Comparison of ENCODE assay signal across 18 cellular contexts in genomic region chr21:43364851-43365424, GRCh38.
A peak's percentile ranks its signal among the peaks of the same experiment; 100 is the strongest.
DNase-seq lines count a peak whose midpoint lies in the region; ATAC-seq, FAIRE-seq and TF ChIP-seq lines count a peak whose summit lies in the region.
"Had no signal": no experiment of that assay in that cellular context is flagged by ENCODE, and none has a peak within 500 bp of the region (broad histone marks: within the 10 kb centered on the region; RNA-seq: fewer than 3 reads in every experiment).

No MANE protein-coding gene starts in this region.

- ATAC-seq in activated CD8-positive, alpha-beta T cell treated with anti-CD3 and anti-CD28 coated beads, Interleukin-2, amount 10 ng/mL, durations not matched to agents 7 days and 5 days: no peak
- no peak for ATAC-seq in activated CD8-positive, alpha-beta T cell treated with anti-CD3 and anti-CD28 coated beads for 36 hours
- ATAC-seq in K562: no peak
- ATAC-seq in stimulated activated naive B cell treated with anti-CD40 and anti-IgM and Interleukin-4, amounts not matched to agents 10 μg/mL and 1 μg/mL and 100 μg/mL, for 72 hours (replicated peaks): no peak
- ATAC-seq in GM18502 (IDR thresholded peaks at IDR 0.05; ENCODE audit: poor library complexity, unreplicated experiment): no peak
- ATAC-seq: SK-N-SH treated with all-trans-retinoic acid at 6 μM for 48 hours had no signal

- H3K36me3 ChIP-seq in K562 (ENCODE audit: control insufficient read depth, insufficient read depth, low read length): no peaks in the 10 kb centered on the region

- peaks cover 42% of the 10 kb centered on the region for H3K4me1 Mint-ChIP-seq in activated CD8-positive, alpha-beta T cell treated with anti-CD3 and anti-CD28 coated beads, Interleukin-2, amount 10 ng/mL, durations not matched to agents 7 days and 5 days (ENCODE audit: low read depth)
- H3K4me1 Mint-ChIP-seq in activated CD8-positive, alpha-beta T cell treated with anti-CD3 and anti-CD28 coated beads for 36 hours (ENCODE audit: low read depth): peaks cover 25% of the 10 kb centered on the region
- peaks cover 41 to 51% of the 10 kb centered on the region in 2 donors for H3K4me1 Mint-ChIP-seq in stimulated activated naive B cell treated with anti-CD40 and anti-IgM and Interleukin-4, amounts not matched to agents 10 μg/mL and 1 μg/mL and 100 μg/mL, for 72 hours
- H3K4me1 Mint-ChIP-seq: endodermal cell had no signal

- peaks cover 0 to 38% of the 10 kb centered on the region in 2 experiments; a peak in 3 of 5 replicates for H3K4me1 ChIP-seq in K562 (replicated peaks in 1 of 2; ENCODE audit: control insufficient read depth in 2 of 2, insufficient read depth in 2 of 2, low read length in 2 of 2)

- H3K36me3 Mint-ChIP-seq in activated CD8-positive, alpha-beta T cell treated with anti-CD3 and anti-CD28 coated beads, Interleukin-2, amount 10 ng/mL, durations not matched to agents 7 days and 5 days (ENCODE audit: low read depth): peaks cover 6% of the 10 kb centered on the region
- H3K36me3 Mint-ChIP-seq in activated CD8-positive, alpha-beta T cell treated with anti-CD3 and anti-CD28 coated beads for 36 hours (ENCODE audit: low read depth): peaks cover 4% of the 10 kb centered on the region
- no peaks in the 10 kb centered on the region for H3K36me3 Mint-ChIP-seq in stimulated activated naive B cell treated with anti-CD40 and anti-IgM and Interleukin-4, amounts not matched to agents 10 μg/mL and 1 μg/mL and 100 μg/mL, for 72 hours
- H3K36me3 Mint-ChIP-seq: activated naive CD8-positive, alpha-beta T cell had no signal

- no peaks in the 10 kb centered on the region for H3K9me3 ChIP-seq in K562 (replicated peaks; ENCODE audit: control insufficient read depth, insufficient read depth, low read depth, low read length)

- peaks cover 4% of the 10 kb centered on the region for H3K27me3 Mint-ChIP-seq in activated CD8-positive, alpha-beta T cell treated with anti-CD3 and anti-CD28 coated beads, Interleukin-2, amount 10 ng/mL, durations not matched to agents 7 days and 5 days (ENCODE audit: low read depth)
- no peaks in the 10 kb centered on the region for H3K27me3 Mint-ChIP-seq in activated CD8-positive, alpha-beta T cell treated with anti-CD3 and anti-CD28 coated beads for 36 hours
- no peaks in the 10 kb centered on the region for H3K27me3 Mint-ChIP-seq in stimulated activated naive B cell treated with anti-CD40 and anti-IgM and Interleukin-4, amounts not matched to agents 10 μg/mL and 1 μg/mL and 100 μg/mL, for 72 hours
- H3K27me3 Mint-ChIP-seq: activated naive CD8-positive, alpha-beta T cell had no signal

- DNase-seq in activated CD8-positive, alpha-beta T cell treated with anti-CD3 and anti-CD28 coated beads, Interleukin-2, amount 10 ng/mL, durations not matched to agents 7 days and 5 days: no peak
- DNase-seq in activated CD8-positive, alpha-beta T cell treated with anti-CD3 and anti-CD28 coated beads for 36 hours: no peak
- DNase-seq in NCI-H2107 treated with DMSO at 0.1 percent for 48 hours (lab: John Stamatoyannopoulos, UW; ENCODE audit: unreplicated experiment) (peak; percentile 93), K562 (ENCODE audit: extremely low read depth in 1 of 4, low spot score in 3 of 4) (no peak), D721Med (ENCODE audit: insufficient read length, low spot score) (no peak)
- DNase-seq in stimulated activated naive B cell treated with anti-CD40 and anti-IgM and Interleukin-4, amounts not matched to agents 10 μg/mL and 1 μg/mL and 100 μg/mL, for 72 hours: no peak
- no peak for DNase-seq in stimulated activated naive CD4-positive, alpha-beta T cell (lab: John Stamatoyannopoulos, UW)
- DNase-seq: ACHN; activated CD8-positive, alpha-beta memory T cell treated with anti-CD3 and anti-CD28 coated beads, Interleukin-2, amount 50 U/mL, for 4 hours; Calu3; endodermal cell; foreskin fibroblast; midbrain; stimulated activated CD4-positive, alpha-beta T cell treated with anti-CD3 and anti-CD28 coated beads, Interleukin-15, amount 100 ng/mL, for 24 hours had no signal

- H3K27ac ChIP-seq in K562 (ENCODE audit: extremely low read depth, low read depth, low read length): no peak overlapping the region

- POLR2A ChIA-PET in activated CD8-positive, alpha-beta T cell treated with anti-CD3 and anti-CD28 coated beads, Interleukin-2, amount 10 ng/mL, durations not matched to agents 7 days and 5 days (lab: Charles Lee): no interaction called here
- POLR2A ChIA-PET in activated CD8-positive, alpha-beta T cell treated with anti-CD3 and anti-CD28 coated beads for 36 hours (lab: Charles Lee): no interaction called here
- POLR2A ChIA-PET in K562 (lab: Yijun Ruan, JAX): interaction anchor here (0.6 to 1.0 kb wide), 2 partner anchors 9 to 18 kb away, joined by 3 to 4 read pairs; no protein-coding TSS in a partner anchor

- peaks cover 51 to 99% of the 10 kb centered on the region in 2 experiments for H3K27me3 ChIP-seq in K562 (ENCODE audit: control insufficient read depth in 2 of 2, insufficient read depth in 2 of 2, low read length in 2 of 2)

- no TSS peak for BruUV-seq in K562 (replicated peaks; lab: Mats Ljungman, UMichigan)

- H3K79me2 ChIP-seq in K562 (ENCODE audit: control insufficient read depth, insufficient read depth, low read length): no peaks in the 10 kb centered on the region

- in situ Hi-C loops in K562 (cut with MboI): no loop called here

- CTCF ChIA-PET in activated CD8-positive, alpha-beta T cell treated with anti-CD3 and anti-CD28 coated beads, Interleukin-2, amount 10 ng/mL, durations not matched to agents 7 days and 5 days (lab: Charles Lee): no interaction called here
- CTCF ChIA-PET in activated CD8-positive, alpha-beta T cell treated with anti-CD3 and anti-CD28 coated beads for 36 hours (lab: Charles Lee): no interaction called here
- CTCF ChIA-PET in K562 (lab: Yijun Ruan, JAX; ENCODE audit: low intra/inter-chr PET ratio): no interaction called here

- H4K20me1 ChIP-seq in K562 (replicated peaks; ENCODE audit: control insufficient read depth, insufficient read depth, low read length): peaks cover 18% of the 10 kb centered on the region; the same call in 1 of the 2 replicates

- no peak for TF ChIP-seq EP300 in K562 (IDR thresholded peaks at IDR 0.05; ENCODE audit: low read length)

- FAIRE-seq in K562 (lab: Jason Lieb, UNC): no peak
- no peak for FAIRE-seq in D721Med (lab: Jason Lieb, UNC)
- FAIRE-seq: HTR-8/SVneo had no signal

- no peaks in the 10 kb centered on the region for H3K9me3 Mint-ChIP-seq in activated CD8-positive, alpha-beta T cell treated with anti-CD3 and anti-CD28 coated beads, Interleukin-2, amount 10 ng/mL, durations not matched to agents 7 days and 5 days (ENCODE audit: insufficient read depth)
- no peaks in the 10 kb centered on the region for H3K9me3 Mint-ChIP-seq in activated CD8-positive, alpha-beta T cell treated with anti-CD3 and anti-CD28 coated beads for 36 hours
- H3K9me3 Mint-ChIP-seq in stimulated activated naive B cell treated with anti-CD40 and anti-IgM and Interleukin-4, amounts not matched to agents 10 μg/mL and 1 μg/mL and 100 μg/mL, for 72 hours: no peaks in the 10 kb centered on the region
- H3K9me3 Mint-ChIP-seq: endodermal cell had no signal

- no peaks in the 10 kb centered on the region for H3K9me1 ChIP-seq in K562 (ENCODE audit: control insufficient read depth, insufficient read depth, low read length)

- no peak for TF ChIP-seq POLR2A in K562 (conservative IDR thresholded peaks at IDR 0.05)

- no peak overlapping the region for H3K4me3 ChIP-seq in K562

- H3K27ac Mint-ChIP-seq in activated CD8-positive, alpha-beta T cell treated with anti-CD3 and anti-CD28 coated beads, Interleukin-2, amount 10 ng/mL, durations not matched to agents 7 days and 5 days: peak overlapping the region; percentile 55
- no peak overlapping the region for H3K27ac Mint-ChIP-seq in activated CD8-positive, alpha-beta T cell treated with anti-CD3 and anti-CD28 coated beads for 36 hours
- peak overlapping the region; percentile 60 for H3K27ac Mint-ChIP-seq in stimulated activated naive B cell treated with anti-CD40 and anti-IgM and Interleukin-4, amounts not matched to agents 10 μg/mL and 1 μg/mL and 100 μg/mL, for 72 hours
- H3K27ac Mint-ChIP-seq: activated naive CD8-positive, alpha-beta T cell; endodermal cell had no signal

- no peak for TF ChIP-seq RAD21 in K562 (CRISPR knock-in tag; conservative IDR thresholded peaks at IDR 0.05 in 1 of 2, IDR thresholded peaks at IDR 0.05 in 1 of 2)

- no peak overlapping the region for H3K4me3 Mint-ChIP-seq in activated CD8-positive, alpha-beta T cell treated with anti-CD3 and anti-CD28 coated beads, Interleukin-2, amount 10 ng/mL, durations not matched to agents 7 days and 5 days
- H3K4me3 Mint-ChIP-seq in activated CD8-positive, alpha-beta T cell treated with anti-CD3 and anti-CD28 coated beads for 36 hours: no peak overlapping the region
- H3K4me3 Mint-ChIP-seq in stimulated activated naive B cell treated with anti-CD40 and anti-IgM and Interleukin-4, amounts not matched to agents 10 μg/mL and 1 μg/mL and 100 μg/mL, for 72 hours: no peak overlapping the region
- H3K4me3 Mint-ChIP-seq: activated naive CD8-positive, alpha-beta T cell; endodermal cell had no signal

- H2AFZ ChIP-seq in K562 (ENCODE audit: low read depth, low read length): no peak overlapping the region

- 3% methylated on average over 18 of the region's 18 CpGs for WGBS in K562 (ENCODE audit: insufficient coverage, low coverage, missing lambda C conversion rate)

- no peak for TF ChIP-seq CTCF in activated CD8-positive, alpha-beta T cell treated with anti-CD3 and anti-CD28 coated beads for 36 hours (IDR thresholded peaks at IDR 0.05)
- TF ChIP-seq CTCF in K562 (IDR thresholded peaks at IDR 0.05 in 2 of 3, conservative IDR thresholded peaks at IDR 0.05 in 1 of 3; ENCODE audit: insufficient read depth in 2 of 3, low read depth in 1 of 3, low read length in 3 of 3): no peak
- TF ChIP-seq CTCF in D721Med (IDR thresholded peaks at IDR 0.05; ENCODE audit: insufficient read depth, missing control alignments): no peak

- no peak overlapping the region for H3K4me2 ChIP-seq in K562 (ENCODE audit: insufficient read depth, low read length)

- H3K9ac ChIP-seq in K562 (ENCODE audit: insufficient read depth in 1 of 2, low read depth in 2 of 2, low read length in 2 of 2): no peak overlapping the region; a peak in 1 of 4 replicates

- intact Hi-C loops in activated CD8-positive, alpha-beta T cell treated with anti-CD3 and anti-CD28 coated beads for 36 hours (cut with micrococcal nuclease): no loop called here
- intact Hi-C loops in K562 (cut with micrococcal nuclease): no loop called here

TF ChIP-seq in K562, 482 proteins besides CTCF, POLR2A, EP300 and RAD21 (continues in another document):
- no peak for TF ChIP-seq TCFL5 (CRISPR knock-in tag; conservative IDR thresholded peaks at IDR 0.05)
- peak; percentile 65; the same call in 1 of the 2 replicates for TF ChIP-seq TFAP4 (CRISPR knock-in tag; IDR thresholded peaks at IDR 0.05; ENCODE audit: borderline replicate concordance)
- TF ChIP-seq GTF2A2 (tag; IDR thresholded peaks at IDR 0.05): no peak
